In genomic region chr3:140441006-140441405, GRCh38 we compare ENCODE assay signal across 15 cellular contexts.
DNase-seq lines count a peak whose midpoint lies in the region; ATAC-seq, FAIRE-seq and TF ChIP-seq lines count a peak whose summit lies in the region.
"Had no signal": no experiment of that assay in that cellular context is flagged by ENCODE, and none has a peak within 500 bp of the region (broad histone marks: within the 10 kb centered on the region; RNA-seq: fewer than 3 reads in every experiment).

No MANE protein-coding gene starts in this region.

- in situ Hi-C loops in Caki2 (cut with HindIII; ENCODE audit: low pct_unique_long_range_greater_than_20kb, low sequenced_read_pairs): no loop called here

- no peak for TF ChIP-seq CTCF in choroid plexus epithelial cell (conservative IDR thresholded peaks at IDR 0.05; ENCODE audit: low read depth, low read length)

- no peak for ATAC-seq in GM18909 (IDR thresholded peaks at IDR 0.05; ENCODE audit: poor library complexity, unreplicated experiment)
- ATAC-seq: activated CD8-positive, alpha-beta memory T cell treated with anti-CD3 and anti-CD28 coated beads, Interleukin-2, amount 10 ng/mL, durations not matched to agents 7 days and 5 days; GM12878 had no signal

- H3K4me3 ChIP-seq in choroid plexus epithelial cell (ENCODE audit: low read depth, low read length): no peak overlapping the region
- H3K4me3 ChIP-seq: GM12878, uterus had no signal

- no peak for FAIRE-seq in frontal cortex (lab: Jason Lieb, UNC)
- FAIRE-seq: GM12878 had no signal

- DNase-seq in Caki2 (ENCODE audit: low read depth) (peak; percentile 53), NCI-H446 treated with DMSO at 0.1 percent for 48 hours (lab: John Stamatoyannopoulos, UW) (peak; percentile 49), choroid plexus epithelial cell (ENCODE audit: low read depth) (peak; percentile 62), myocyte (ENCODE audit: low read depth) (peak; percentile 61), GOT3 (lab: John Stamatoyannopoulos, UW) (no peak), frontal cortex (ENCODE audit: low spot score in 2 of 2) (no peak), NCI-H1417 (lab: John Stamatoyannopoulos, UW) (no peak)
- DNase-seq: activated CD8-positive, alpha-beta memory T cell treated with anti-CD3 and anti-CD28 coated beads, Interleukin-2, amount 10 ng/mL, durations not matched to agents 7 days and 5 days; DMS53; NCI-H1105; NCI-H748 treated with DMSO at 0.1 percent for 48 hours; occipital lobe had no signal

Comparison
In these comparisons a context has a peak if more than half of its experiments do, and no peak if none do; other contexts are left out.
1. DNase-seq: peak in Caki2 (single experiment), NCI-H446 treated with DMSO at 0.1 percent for 48 hours (single experiment), choroid plexus epithelial cell (single experiment) and myocyte (single experiment); none in GOT3 (single experiment), frontal cortex (0 of 2) and NCI-H1417 (0 of 3).